Comparison of ENCODE assay signal across 8 cellular contexts in the genomic region with DNA sequence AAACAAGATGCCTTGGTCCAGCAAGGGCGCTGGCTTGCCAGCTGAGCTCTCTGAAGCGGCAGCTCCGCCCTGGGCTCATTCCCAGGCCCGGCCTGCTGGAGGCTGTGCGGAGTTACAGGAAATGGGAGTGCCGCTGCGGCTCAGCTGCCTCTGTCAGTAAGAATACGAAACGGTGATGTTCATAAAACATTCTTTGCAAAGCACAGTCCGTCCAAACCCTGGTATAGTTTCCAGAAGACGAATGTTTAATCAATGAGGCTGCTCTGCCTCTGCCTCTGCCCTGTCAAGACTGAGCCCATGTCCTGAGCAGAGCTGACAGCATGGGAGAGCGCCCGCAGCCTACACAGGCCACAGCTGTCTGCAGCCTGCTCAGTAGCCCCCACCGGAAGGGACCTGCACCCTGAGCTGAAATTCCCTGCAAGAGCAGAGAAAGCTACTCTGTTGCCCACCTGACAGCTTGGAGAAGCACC.
DNase-seq lines count a peak whose midpoint lies in the region; ATAC-seq, FAIRE-seq and TF ChIP-seq lines count a peak whose summit lies in the region.

No MANE protein-coding gene starts in this region.

- H3K9me3 ChIP-seq in A549 (no peaks in the 10 kb centered on the region), iPS DF 6.9 (ENCODE audit: control insufficient read depth, insufficient read depth, low read length) (no peaks in the 10 kb centered on the region)

- DNase-seq in A549 (ENCODE audit: low read depth in 1 of 2, low spot score in 1 of 2) (peak; percentile 27 to 38), HTR-8/SVneo (ENCODE audit: insufficient read length, low spot score) (peak; percentile 41), astrocyte of the spinal cord (ENCODE audit: low read depth, low spot score) (peak; percentile 73), iPS DF 6.9 (ENCODE audit: low read depth, low spot score) (peak; percentile 31), sciatic nerve (ENCODE audit: low spot score) (peak; percentile 88), NCI-H187 treated with DMSO at 0.1 percent for 48 hours (lab: John Stamatoyannopoulos, UW) (no peak)

- no peak for TF ChIP-seq EP300 in A549 (IDR thresholded peaks at IDR 0.05)

- no peaks in the 10 kb centered on the region for H3K27me3 ChIP-seq in iPS DF 6.9 (ENCODE audit: control insufficient read depth, insufficient read depth, low read length)

- in situ Hi-C loops in astrocyte of the spinal cord (cut with HindIII; ENCODE audit: low sequenced_read_pairs): no loop called here

- H3K27ac ChIP-seq in A549: 0 out of 6 replicates have a peak overlapping the region, but pooled peaks of 1 of the 2 experiments have one; percentile 26
- H3K27ac ChIP-seq in iPS DF 6.9 (ENCODE audit: low read length): no peak overlapping the region

- no peak for TF ChIP-seq RAD21 in A549 (conservative IDR thresholded peaks at IDR 0.05 in 1 of 2, IDR thresholded peaks at IDR 0.05 in 1 of 2)

- CTCF ChIA-PET in A549 (lab: Yijun Ruan, JAX): interaction anchor here (0.6 to 5.5 kb wide), 6 partner anchors 8 to 348 kb away, joined by 3 to 48 read pairs (median 4); no protein-coding TSS in a partner anchor

- TF ChIP-seq POLR2A in A549 (IDR thresholded peaks at IDR 0.05; ENCODE audit: low read length): no peak

- H3K4me1 ChIP-seq in A549: peaks cover 10% of the 10 kb centered on the region
- peaks cover 4% of the 10 kb centered on the region; the same call in 1 of the 2 replicates for H3K4me1 ChIP-seq in iPS DF 6.9 (ENCODE audit: control insufficient read depth, insufficient read depth, low read length)

- POLR2A ChIA-PET in A549 (lab: Yijun Ruan, JAX): interaction anchor here (0.9 kb wide), 1 partner anchor 347 kb away, joined by 3 read pairs; no protein-coding TSS in a partner anchor

- no peak for TF ChIP-seq CTCF in A549 (IDR thresholded peaks at IDR 0.05)
- peak; percentile 23 for TF ChIP-seq CTCF in astrocyte of the spinal cord (IDR thresholded peaks at IDR 0.05; ENCODE audit: low read depth, low read length)

- WGBS in A549 (ENCODE audit: missing lambda C conversion rate): 44% methylated on average over 9 of the region's 14 CpGs
- no CpG with 5 or more reads among the region's 14 CpGs for WGBS in iPS DF 6.9 (ENCODE audit: insufficient coverage, insufficient read length)

- FAIRE-seq in A549 (lab: Jason Lieb, UNC): no peak
- peak; percentile 59 for FAIRE-seq in HTR-8/SVneo (lab: Jason Lieb, UNC)

- intact Hi-C loops in sciatic nerve (cut with DNase I): loop anchor here (10.0 kb wide), 2 partner anchors 175 to 355 kb away; no protein-coding TSS in a partner anchor

- ATAC-seq in A549 (peak; percentile 77 to 89; a peak in 5 of 6 replicates), sciatic nerve (peak; percentile 96), GM19328 (IDR thresholded peaks at IDR 0.05; ENCODE audit: unreplicated experiment) (no peak), GM18858 (IDR thresholded peaks at IDR 0.05; ENCODE audit: unreplicated experiment) (no peak)

- H3K4me2 ChIP-seq in A549: peak overlapping the region; percentile 47

- H3K4me3 ChIP-seq in A549 (no peak overlapping the region), astrocyte of the spinal cord (ENCODE audit: low read depth, low read length) (no peak overlapping the region), iPS DF 6.9 (ENCODE audit: low read length) (no peak overlapping the region)

- H3K36me3 ChIP-seq in iPS DF 6.9 (ENCODE audit: control insufficient read depth, insufficient read depth, low read length): no peaks in the 10 kb centered on the region

TF ChIP-seq in A549, 52 proteins besides CTCF, POLR2A, EP300 and RAD21:
- TF ChIP-seq MAZ (IDR thresholded peaks at IDR 0.05; ENCODE audit: borderline replicate concordance, low read depth, low read length): no peak
- TF ChIP-seq ZNF302 (CRISPR knock-in tag; IDR thresholded peaks at IDR 0.05): no peak
- TF ChIP-seq RCOR1 (IDR thresholded peaks at IDR 0.05; ENCODE audit: low read depth, low read length): no peak
- TF ChIP-seq EHF (CRISPR knock-in tag; IDR thresholded peaks at IDR 0.05): no peak
TF ChIP-seq in A549: peak in this region for 0.

Comparison
In these comparisons a context has a peak if more than half of its experiments do, and no peak if none do; other contexts are left out.
1. ATAC-seq: peak in A549 (2 of 2) and sciatic nerve (single experiment); none in GM19328 (single experiment) and GM18858 (single experiment).